Comparison of ENCODE assay signal across 18 cellular contexts in genomic region chr2:101290711-101291110, GRCh38. TPM values are rescaled to one million over a fixed set of nuclear protein-coding genes. Genes with fewer than 3 reads are reported as not detected.
DNase-seq lines count a peak whose midpoint lies in the region; ATAC-seq and TF ChIP-seq lines count a peak whose summit lies in the region.
"Had no signal": no experiment of that assay in that cellular context is flagged by ENCODE, and none has a peak within 500 bp of the region (broad histone marks: within the 10 kb centered on the region; RNA-seq: fewer than 3 reads in every experiment).

No MANE protein-coding gene starts in this region.

- POLR2A ChIA-PET in CD4-positive, alpha-beta memory T cell (lab: Charles Lee; ENCODE audit: partially characterized antibody), result no interaction called here
- POLR2A ChIA-PET in CD8-positive, alpha-beta memory T cell (lab: Charles Lee), result no interaction called here

- TF ChIP-seq CTCF in nephron progenitor cell (IDR thresholded peaks at IDR 0.05), result no peak

- H3K9me3 ChIP-seq in CD4-positive, alpha-beta memory T cell (ENCODE audit: control insufficient read depth in 1 of 2, low read length in 2 of 2), result no peaks in the 10 kb centered on the region
- no peaks in the 10 kb centered on the region for H3K9me3 ChIP-seq in CD8-positive, alpha-beta memory T cell (ENCODE audit: low read length)
- no peaks in the 10 kb centered on the region for H3K9me3 ChIP-seq in T-helper 17 cell (ENCODE audit: control insufficient read depth, low read length, poor library complexity, severe bottlenecking)
- H3K9me3 ChIP-seq: Caco-2, HAP-1 had no signal

- peaks cover 19% of the 10 kb centered on the region for H3K4me1 ChIP-seq in CD4-positive, alpha-beta memory T cell (ENCODE audit: insufficient read depth, low read length)
- H3K4me1 ChIP-seq in CD8-positive, alpha-beta memory T cell (ENCODE audit: insufficient read depth, low read length), result peaks cover 17% of the 10 kb centered on the region
- H3K4me1 ChIP-seq: Caco-2, HAP-1 had no signal

- no peak for DNase-seq in CD4-positive, alpha-beta memory T cell
- DNase-seq in CD8-positive, alpha-beta memory T cell, result no peak
- DNase-seq in T-helper 17 cell (no peak), nephron progenitor cell (no peak), Right ventricle myocardium superior (no peak), NCI-H1930 (lab: John Stamatoyannopoulos, UW) (no peak)
- no peak for DNase-seq in stimulated activated naive CD4-positive, alpha-beta T cell (lab: John Stamatoyannopoulos, UW)
- DNase-seq: C1 segment of cervical spinal cord, Caco-2, DMS153, DMS79, EL, GDM1, GOT3, HFFc6 had no signal

- H3K9me3 Mint-ChIP-seq in CD4-positive, alpha-beta memory T cell, result no peaks in the 10 kb centered on the region
- no peaks in the 10 kb centered on the region for H3K9me3 Mint-ChIP-seq in CD8-positive, alpha-beta memory T cell
- no peaks in the 10 kb centered on the region for H3K9me3 Mint-ChIP-seq in nephron progenitor cell
- H3K9me3 Mint-ChIP-seq: HFFc6 had no signal

- intact Hi-C loops in CD4-positive, alpha-beta memory T cell (cut with micrococcal nuclease), result no loop called here
- intact Hi-C loops in Right ventricle myocardium superior (cut with DNase I), result no loop called here

- H3K4me3 ChIP-seq in CD4-positive, alpha-beta memory T cell (ENCODE audit: low read length in 2 of 2), result no peak overlapping the region
- H3K4me3 ChIP-seq in CD8-positive, alpha-beta memory T cell (ENCODE audit: low read length), result no peak overlapping the region
- H3K4me3 ChIP-seq: GM12878, HAP-1 had no signal

- peaks cover 50% of the 10 kb centered on the region for H3K36me3 ChIP-seq in CD4-positive, alpha-beta memory T cell (ENCODE audit: insufficient read depth, low read length)
- peaks cover 32% of the 10 kb centered on the region for H3K36me3 ChIP-seq in CD8-positive, alpha-beta memory T cell (ENCODE audit: insufficient read depth, low read length)

- H3K4me3 Mint-ChIP-seq in CD4-positive, alpha-beta memory T cell, result no peak overlapping the region
- H3K4me3 Mint-ChIP-seq in CD8-positive, alpha-beta memory T cell, result no peak overlapping the region
- no peak overlapping the region for H3K4me3 Mint-ChIP-seq in T-helper 17 cell
- no peak overlapping the region for H3K4me3 Mint-ChIP-seq in nephron progenitor cell
- H3K4me3 Mint-ChIP-seq: HFFc6 had no signal

- no peaks in the 10 kb centered on the region for H3K27me3 Mint-ChIP-seq in CD4-positive, alpha-beta memory T cell
- H3K27me3 Mint-ChIP-seq in CD8-positive, alpha-beta memory T cell, result no peaks in the 10 kb centered on the region
- H3K27me3 Mint-ChIP-seq in T-helper 17 cell, result no peaks in the 10 kb centered on the region
- no peaks in the 10 kb centered on the region for H3K27me3 Mint-ChIP-seq in nephron progenitor cell (ENCODE audit: low read depth, poor library complexity)

- H3K4me1 Mint-ChIP-seq in CD4-positive, alpha-beta memory T cell, result peaks cover 19 to 55% (median 34%) of the 10 kb centered on the region in 4 donors
- peaks cover 29 to 67% (median 62%) of the 10 kb centered on the region in 3 donors for H3K4me1 Mint-ChIP-seq in CD8-positive, alpha-beta memory T cell
- H3K4me1 Mint-ChIP-seq in T-helper 17 cell, result peaks cover 6% of the 10 kb centered on the region
- H3K4me1 Mint-ChIP-seq in nephron progenitor cell, result peaks cover 27% of the 10 kb centered on the region

- H3K27me3 ChIP-seq in CD4-positive, alpha-beta memory T cell (ENCODE audit: insufficient read depth, low read length), result no peaks in the 10 kb centered on the region
- no peaks in the 10 kb centered on the region for H3K27me3 ChIP-seq in CD8-positive, alpha-beta memory T cell (ENCODE audit: insufficient read depth, low read length, poor library complexity, severe bottlenecking)

- no peak overlapping the region for H3K27ac ChIP-seq in CD4-positive, alpha-beta memory T cell (ENCODE audit: low read depth, low read length)
- no peak overlapping the region for H3K27ac ChIP-seq in CD8-positive, alpha-beta memory T cell (ENCODE audit: low read depth, low read length)

- H3K36me3 Mint-ChIP-seq in CD4-positive, alpha-beta memory T cell, result peaks cover 21 to 80% of the 10 kb centered on the region in 2 donors
- peaks cover 0 to 80% (median 7%) of the 10 kb centered on the region in 3 donors for H3K36me3 Mint-ChIP-seq in CD8-positive, alpha-beta memory T cell
- H3K36me3 Mint-ChIP-seq in T-helper 17 cell (ENCODE audit: low read depth), result no peaks in the 10 kb centered on the region
- H3K36me3 Mint-ChIP-seq in nephron progenitor cell (ENCODE audit: low read depth), result peaks cover 44% of the 10 kb centered on the region

- ATAC-seq in T-helper 17 cell (no peak), Right ventricle myocardium superior (ENCODE audit: poor library complexity) (no peak), HG03520 (IDR thresholded peaks at IDR 0.05; ENCODE audit: unreplicated experiment) (no peak)
- ATAC-seq: GM12878 had no signal

- peak overlapping the region in 6 of 7 donors; percentile 0 to 88 (median 60) for H3K27ac Mint-ChIP-seq in CD4-positive, alpha-beta memory T cell
- peak overlapping the region in 5 of 8 donors; percentile 32 to 68 (median 54) for H3K27ac Mint-ChIP-seq in CD8-positive, alpha-beta memory T cell
- H3K27ac Mint-ChIP-seq in T-helper 17 cell (peak overlapping the region; percentile 63), nephron progenitor cell (peak overlapping the region; percentile 19)
- H3K27ac Mint-ChIP-seq: HFFc6 had no signal

- CTCF ChIA-PET in CD4-positive, alpha-beta memory T cell (lab: Charles Lee; ENCODE audit: partially characterized antibody), result no interaction called here
- CTCF ChIA-PET in CD8-positive, alpha-beta memory T cell (lab: Charles Lee), result no interaction called here

RNA-seq across cellular contexts. Expression of gene RNF149, which starts 17.8 kb away (rescaled TPM):
- total RNA-seq in CD4-positive, alpha-beta memory T cell, result 100 to 1,000 TPM; 138 to 154 TPM
- polyA plus RNA-seq in CD4-positive, alpha-beta memory T cell, result 10 to 100 TPM; 67.6 to 94.6 TPM
- 10 to 100 TPM; 43.4 TPM for total RNA-seq in CD8-positive, alpha-beta memory T cell
- polyA plus RNA-seq in CD8-positive, alpha-beta memory T cell, result 87.6 TPM
- total RNA-seq in T-helper 17 cell (100 to 1,000 TPM; 180 to 185 TPM), Right ventricle myocardium superior (14.0 TPM)

RNA-seq across cellular contexts. Expression of gene CNOT11, which starts 38.0 kb away (rescaled TPM):
- total RNA-seq in CD4-positive, alpha-beta memory T cell, result 10 to 100 TPM; 53.8 to 56.9 TPM
- 10 to 100 TPM; 62.2 to 75.5 TPM for polyA plus RNA-seq in CD4-positive, alpha-beta memory T cell
- total RNA-seq in CD8-positive, alpha-beta memory T cell, result 10 to 100 TPM; 60.9 to 67.4 TPM
- polyA plus RNA-seq in CD8-positive, alpha-beta memory T cell, result 70.0 TPM
- 10 to 100 TPM; 48.3 to 48.5 TPM for total RNA-seq in T-helper 17 cell
- total RNA-seq in Right ventricle myocardium superior, result 33.1 TPM
